ENCODE assay signal across 13 cellular contexts in genomic region chr3:115788921-115789470, GRCh38.
DNase-seq lines count a peak whose midpoint lies in the region; FAIRE-seq and TF ChIP-seq lines count a peak whose summit lies in the region.
"Had no signal": no experiment of that assay in that cellular context is flagged by ENCODE, and none has a peak within 500 bp of the region (broad histone marks: within the 10 kb centered on the region; RNA-seq: fewer than 3 reads in every experiment).

No MANE protein-coding gene starts in this region.

- no peak for TF ChIP-seq EP300 in H1 (IDR thresholded peaks at IDR 0.05; ENCODE audit: borderline replicate concordance in 1 of 2, low read depth in 2 of 2, low read length in 2 of 2)

- no peak for TF ChIP-seq CTCF in H1 (IDR thresholded peaks at IDR 0.05; ENCODE audit: control extremely low read depth in 1 of 3, insufficient read depth in 1 of 3, low read depth in 1 of 3, low read length in 3 of 3)
- no peak for TF ChIP-seq CTCF in retinal pigment epithelial cell (conservative IDR thresholded peaks at IDR 0.05; ENCODE audit: low read depth, low read length)
- no peak for TF ChIP-seq CTCF in GM10248 (IDR thresholded peaks at IDR 0.05; ENCODE audit: control extremely low read depth, extremely low read depth, low read depth, missing control alignments)

- 88% methylated on average over 4 of the region's 4 CpGs; no CpG with 5 or more reads in 1 of the 2 experiments for WGBS in H1 (ENCODE audit: extremely low coverage in 1 of 2, insufficient coverage in 1 of 2, insufficient read length in 1 of 2, insufficient replicate concordance in 2 of 2, low coverage in 1 of 2, low lambda C conversion rate in 2 of 2, missing lambda C conversion rate in 1 of 2), 2 experiments

- H3K36me3 ChIP-seq in H1 (ENCODE audit: control insufficient read depth in 2 of 4, insufficient read depth in 4 of 4, low read length in 3 of 4): no peaks in the 10 kb centered on the region
- H3K36me3 ChIP-seq: ascending aorta, esophagus squamous epithelium, left lung, thoracic aorta had no signal

- DNase-seq in GM04504 (ENCODE audit: low read depth) (peak; percentile 81), RCC 7860 (ENCODE audit: low spot score) (peak; percentile 97), H1 (ENCODE audit: low read depth in 1 of 2, low spot score in 2 of 2) (no peak), retinal pigment epithelial cell (ENCODE audit: low read depth) (peak; percentile 87), GM10248 (ENCODE audit: extremely low spot score) (no peak), NCI-H345 treated with DMSO at 0.1 percent for 48 hours (lab: John Stamatoyannopoulos, UW; ENCODE audit: unreplicated experiment) (no peak), cerebellum (ENCODE audit: low spot score) (no peak)
- DNase-seq: esophagus squamous epithelium, GOT3, left lung, posterior cingulate gyrus had no signal

- CTCF ChIA-PET in H1 (lab: Charles Lee; ENCODE audit: partially characterized antibody) (interaction anchor here (0.7 to 1.6 kb wide), 8 partner anchors 24 to 778 kb away, joined by 3 to 6 read pairs (median 3); no protein-coding TSS in a partner anchor), GM10248 (lab: Yijun Ruan, JAX) (interaction anchor here (1.2 to 1.8 kb wide), 3 partner anchors 14 to 26 kb away, joined by 3 to 6 read pairs (median 3); no protein-coding TSS in a partner anchor)

- peaks cover 0 to 2% of the 10 kb centered on the region in 2 experiments; a peak in 1 of 4 replicates for H3K9me3 ChIP-seq in H1 (ENCODE audit: insufficient read depth in 2 of 2, low read depth in 1 of 2, low read length in 1 of 2)
- H3K9me3 ChIP-seq: ascending aorta, esophagus squamous epithelium, left lung, thoracic aorta had no signal

- TF ChIP-seq RAD21 in H1 (IDR thresholded peaks at IDR 0.05 in 1 of 2, conservative IDR thresholded peaks at IDR 0.05 in 1 of 2; ENCODE audit: low read depth in 2 of 2, low read length in 2 of 2): no peak

- H3K4ac ChIP-seq in H1 (replicated peaks; ENCODE audit: insufficient read length, low read depth, low read length): no peak overlapping the region

- no peak overlapping the region for H2BK5ac ChIP-seq in H1 (ENCODE audit: low read depth, low read length)

- no peak overlapping the region for H3K27ac ChIP-seq in H1 (ENCODE audit: low read depth, low read length)
- H3K27ac ChIP-seq: ascending aorta, esophagus squamous epithelium, left lung, thoracic aorta had no signal

- H2BK120ac ChIP-seq in H1 (replicated peaks; ENCODE audit: low read depth, low read length): no peak overlapping the region

- H3K4me3 ChIP-seq in H1 (ENCODE audit: extremely low read depth in 1 of 4, insufficient read depth in 2 of 4, low read depth in 3 of 4, low read length in 4 of 4) (no peak overlapping the region), retinal pigment epithelial cell (ENCODE audit: low read length) (no peak overlapping the region)
- H3K4me3 ChIP-seq: ascending aorta, esophagus squamous epithelium, left lung, thoracic aorta had no signal

- H3K4me2 ChIP-seq in H1 (ENCODE audit: insufficient read depth in 1 of 2, low read depth in 2 of 2, low read length in 2 of 2): no peak overlapping the region

- H2BK20ac ChIP-seq in H1 (ENCODE audit: low read length): no peak overlapping the region

- no peak overlapping the region for H3K14ac ChIP-seq in H1 (ENCODE audit: insufficient read length)

- no peak overlapping the region for H4K8ac ChIP-seq in H1 (ENCODE audit: extremely low read depth, insufficient read depth, low read length)

- H2AFZ ChIP-seq in H1 (ENCODE audit: low read length): no peak overlapping the region

- no peak overlapping the region for H4K91ac ChIP-seq in H1 (replicated peaks; ENCODE audit: insufficient read length, low read length)

- H3K23ac ChIP-seq in H1 (ENCODE audit: insufficient read length): no peak overlapping the region

- FAIRE-seq in RCC 7860 (lab: Jason Lieb, UNC) (peak; percentile 91), H1 (lab: Jason Lieb, UNC) (no peak)

- POLR2A ChIA-PET in H1 (lab: Charles Lee; ENCODE audit: partially characterized antibody): interaction anchor here (0.8 kb wide), 1 partner anchor 301 kb away, joined by 3 read pairs; no protein-coding TSS in a partner anchor
- POLR2A ChIA-PET in GM10248 (lab: Yijun Ruan, JAX): no interaction called here

- peaks cover 6% of the 10 kb centered on the region for H3K23me2 ChIP-seq in H1 (ENCODE audit: low read depth, low read length)

- TF ChIP-seq POLR2A in H1 (IDR thresholded peaks at IDR 0.05; ENCODE audit: control extremely low read depth in 1 of 2, low read depth in 2 of 2, low read length in 2 of 2): no peak

- no peak overlapping the region for H4K5ac ChIP-seq in H1 (ENCODE audit: insufficient read length, low read depth, low read length)

- no peaks in the 10 kb centered on the region for H3K79me1 ChIP-seq in H1 (ENCODE audit: low read depth, low read length)

- no peaks in the 10 kb centered on the region for H3K79me2 ChIP-seq in H1 (ENCODE audit: control insufficient read depth in 1 of 2, insufficient read depth in 2 of 2, low read length in 2 of 2)

- H3K4me1 ChIP-seq in H1 (replicated peaks in 1 of 4; ENCODE audit: control insufficient read depth in 3 of 4, insufficient read depth in 4 of 4, low read length in 3 of 4): peaks cover 0 to 3% (median under 1%) of the 10 kb centered on the region in 4 experiments; a peak in 1 of 7 replicates

- peak overlapping the region; percentile 49 for H3K56ac ChIP-seq in H1 (replicated peaks; ENCODE audit: insufficient read length, low read depth, low read length)

- no peaks in the 10 kb centered on the region for H3K27me3 ChIP-seq in H1 (replicated peaks in 1 of 4; ENCODE audit: control insufficient read depth in 3 of 4, extremely low read depth in 1 of 4, insufficient read depth in 3 of 4, low read length in 3 of 4)
- H3K27me3 ChIP-seq: ascending aorta, esophagus squamous epithelium had no signal

- no peak overlapping the region for H2BK12ac ChIP-seq in H1 (ENCODE audit: low read depth, low read length)

- no peak overlapping the region for H2BK15ac ChIP-seq in H1 (ENCODE audit: low read length)

- no peak overlapping the region for H2AK5ac ChIP-seq in H1 (ENCODE audit: low read depth, low read length)

- no peak overlapping the region for H3K9ac ChIP-seq in H1 (replicated peaks in 1 of 4; ENCODE audit: extremely low read depth in 1 of 4, low read depth in 3 of 4, low read length in 3 of 4)

- no peak overlapping the region for H3K18ac ChIP-seq in H1 (ENCODE audit: extremely low read depth, low read length)

- no peaks in the 10 kb centered on the region for H4K20me1 ChIP-seq in H1 (replicated peaks in 1 of 2; ENCODE audit: control insufficient read depth in 1 of 2, insufficient read depth in 2 of 2, low read length in 2 of 2)

TF ChIP-seq in H1, 55 proteins besides CTCF, POLR2A, EP300 and RAD21:
- TF ChIP-seq BRCA1 (IDR thresholded peaks at IDR 0.05; ENCODE audit: low read depth, low read length) (no peak), JUND (IDR thresholded peaks at IDR 0.05; ENCODE audit: low read length) (no peak), SP1 (IDR thresholded peaks at IDR 0.05; ENCODE audit: low read depth, low read length) (no peak), GABPA (IDR thresholded peaks at IDR 0.05; ENCODE audit: borderline replicate concordance, insufficient read depth, low read length) (no peak), TEAD4 (IDR thresholded peaks at IDR 0.05; ENCODE audit: low read depth, low read length) (no peak), CBX5 (IDR thresholded peaks at IDR 0.05; ENCODE audit: low read depth, low read length) (no peak), EZH2 (IDR thresholded peaks at IDR 0.05; ENCODE audit: low read depth, low read length, severe bottlenecking) (no peak), CTBP2 (IDR thresholded peaks at IDR 0.05; ENCODE audit: borderline replicate concordance, insufficient read depth, insufficient read length, low read length) (no peak), CHD1 (IDR thresholded peaks at IDR 0.05; ENCODE audit: low read depth, low read length) (no peak), SP4 (IDR thresholded peaks at IDR 0.05; ENCODE audit: low read length) (no peak), ZNF274 (IDR thresholded peaks at IDR 0.05; ENCODE audit: borderline replicate concordance, extremely low read depth, low read length) (no peak), KDM5A (IDR thresholded peaks at IDR 0.05; ENCODE audit: low read length) (no peak), CBX8 (IDR thresholded peaks at IDR 0.05; ENCODE audit: borderline replicate concordance, low read depth, low read length) (no peak)

Comparison
In these comparisons a context has a peak if more than half of its experiments do, and no peak if none do; other contexts are left out.
1. DNase-seq: peak in GM04504 (single experiment), RCC 7860 (single experiment) and retinal pigment epithelial cell (single experiment); none in H1 (0 of 2), GM10248 (single experiment), NCI-H345 treated with DMSO at 0.1 percent for 48 hours (single experiment) and cerebellum (single experiment).